In the genomic region with DNA sequence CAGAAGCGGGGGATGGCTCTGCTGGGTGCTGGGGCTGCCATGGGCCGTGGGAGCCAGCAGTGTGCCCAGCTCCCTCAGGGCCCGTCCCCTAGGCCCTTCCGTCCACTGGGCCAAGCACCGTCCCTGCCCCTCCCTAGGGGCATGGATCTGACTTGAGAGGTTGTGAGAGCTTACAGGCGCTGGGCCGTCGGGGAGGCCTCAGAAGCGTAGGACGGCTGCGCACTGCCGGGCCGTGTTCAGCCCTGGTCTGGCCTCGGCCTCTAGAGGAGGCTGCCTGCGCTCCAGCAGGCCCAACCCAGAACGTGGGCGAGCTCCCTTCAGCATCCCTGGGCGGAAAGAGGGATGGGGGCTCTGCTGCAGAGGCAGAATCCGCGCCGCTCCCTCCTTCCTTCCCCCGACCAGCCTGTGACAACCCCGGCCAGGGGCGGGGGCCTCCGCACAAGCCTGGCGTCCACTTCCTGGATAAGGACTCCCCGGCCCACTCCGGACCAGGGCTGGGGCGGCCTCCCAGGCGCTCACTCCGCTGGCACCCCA, we compare ENCODE assay signal across 8 cellular contexts. TPM values are rescaled to one million over a fixed set of nuclear protein-coding genes. Genes with fewer than 3 reads are reported as not detected.
A peak's percentile ranks its signal among the peaks of the same experiment; 100 is the strongest.
DNase-seq lines count a peak whose midpoint lies in the region; ATAC-seq, FAIRE-seq and TF ChIP-seq lines count a peak whose summit lies in the region.

No MANE protein-coding gene starts in this region.

- H3K4me3 ChIP-seq in HUES6 (ENCODE audit: low read depth, low read length), result peak overlapping the region; percentile 63
- peak overlapping the region; percentile 71 for H3K4me3 ChIP-seq in epithelial cell of proximal tubule (ENCODE audit: low read depth, low read length)
- H3K4me3 ChIP-seq in muscle layer of duodenum (ENCODE audit: low read depth in 1 of 2, low read length in 2 of 2), result peak overlapping the region in 1 of 2 donors; percentile 75

- H3K27me3 ChIP-seq in HUES6 (ENCODE audit: control insufficient read depth, insufficient read depth, low read length) (no peaks in the 10 kb centered on the region), muscle layer of duodenum (ENCODE audit: low read depth, low read length) (no peaks in the 10 kb centered on the region)

- no peak for TF ChIP-seq CTCF in epithelial cell of proximal tubule (conservative IDR thresholded peaks at IDR 0.05; ENCODE audit: low read depth, low read length)

- POLR2A ChIA-PET in activated CD4-positive, alpha-beta T cell treated with anti-CD3 and anti-CD28 coated beads, Interleukin-2, amount 10 ng/mL, durations not matched to agents 7 days and 5 days (lab: Charles Lee), result no interaction called here

- H3K36me3 ChIP-seq in HUES6 (ENCODE audit: control insufficient read depth, insufficient read depth, low read length), result peaks cover 17% of the 10 kb centered on the region
- H3K36me3 ChIP-seq in muscle layer of duodenum (ENCODE audit: control insufficient read depth in 1 of 2, insufficient read depth in 2 of 2, low read length in 2 of 2), result peaks cover 0 to 14% of the 10 kb centered on the region in 2 donors

- CTCF ChIA-PET in activated CD4-positive, alpha-beta T cell treated with anti-CD3 and anti-CD28 coated beads, Interleukin-2, amount 10 ng/mL, durations not matched to agents 7 days and 5 days (lab: Charles Lee), result interaction anchor here (1.0 to 7.0 kb wide), 5 partner anchors 12 to 29 kb away, joined by 3 to 44 read pairs (median 9); no protein-coding TSS in a partner anchor

- no peak for FAIRE-seq in HTR-8/SVneo (lab: Jason Lieb, UNC)

- H3K4me1 ChIP-seq in HUES6 (ENCODE audit: control insufficient read depth, insufficient read depth, low read length) (peaks cover 55% of the 10 kb centered on the region), muscle layer of duodenum (ENCODE audit: control insufficient read depth in 1 of 2, insufficient read depth in 2 of 2, low read length in 2 of 2) (peaks cover 14 to 41% of the 10 kb centered on the region in 2 donors)

- peaks cover 25% of the 10 kb centered on the region for H3K27me3 Mint-ChIP-seq in activated CD4-positive, alpha-beta T cell treated with anti-CD3 and anti-CD28 coated beads, Interleukin-2, amount 10 ng/mL, durations not matched to agents 7 days and 5 days

- H3K9me3 ChIP-seq in HUES6 (ENCODE audit: control insufficient read depth, insufficient read depth, low read depth, low read length) (no peaks in the 10 kb centered on the region), muscle layer of duodenum (ENCODE audit: control insufficient read depth in 1 of 2, low read length in 2 of 2) (no peaks in the 10 kb centered on the region)

- DNase-seq in DMS53 (lab: John Stamatoyannopoulos, UW), result peak; percentile 87
- peak; percentile 24 for DNase-seq in activated CD4-positive, alpha-beta T cell treated with anti-CD3 and anti-CD28 coated beads, Interleukin-2, amount 10 ng/mL, durations not matched to agents 7 days and 5 days
- DNase-seq in epithelial cell of proximal tubule (ENCODE audit: low read depth), result no peak
- DNase-seq in ureter (ENCODE audit: low spot score), result peak; percentile 73
- no peak for DNase-seq in HTR-8/SVneo (ENCODE audit: insufficient read length, low spot score)

- H3K4me1 Mint-ChIP-seq in activated CD4-positive, alpha-beta T cell treated with anti-CD3 and anti-CD28 coated beads, Interleukin-2, amount 10 ng/mL, durations not matched to agents 7 days and 5 days, result peaks cover 32% of the 10 kb centered on the region

- H3K27ac ChIP-seq in HUES6 (ENCODE audit: low read depth, low read length) (peak overlapping the region; percentile 81; the same call in 1 of the 2 replicates), muscle layer of duodenum (ENCODE audit: low read length) (peak overlapping the region; percentile 75)

- H3K4me3 Mint-ChIP-seq in activated CD4-positive, alpha-beta T cell treated with anti-CD3 and anti-CD28 coated beads, Interleukin-2, amount 10 ng/mL, durations not matched to agents 7 days and 5 days, result peak overlapping the region; percentile 67

- H3K27ac Mint-ChIP-seq in activated CD4-positive, alpha-beta T cell treated with anti-CD3 and anti-CD28 coated beads, Interleukin-2, amount 10 ng/mL, durations not matched to agents 7 days and 5 days, result peak overlapping the region; percentile 64

- peak overlapping the region; percentile 82 for H3K9ac ChIP-seq in HUES6 (ENCODE audit: low read length)

- H3K36me3 Mint-ChIP-seq in activated CD4-positive, alpha-beta T cell treated with anti-CD3 and anti-CD28 coated beads, Interleukin-2, amount 10 ng/mL, durations not matched to agents 7 days and 5 days (ENCODE audit: low read depth), result peaks cover 5% of the 10 kb centered on the region

- no peaks in the 10 kb centered on the region for H3K9me3 Mint-ChIP-seq in activated CD4-positive, alpha-beta T cell treated with anti-CD3 and anti-CD28 coated beads, Interleukin-2, amount 10 ng/mL, durations not matched to agents 7 days and 5 days

- ATAC-seq in GM19455 (IDR thresholded peaks at IDR 0.05; ENCODE audit: unreplicated experiment), result peak; percentile 34

RNA-seq across cellular contexts. Expression of a gene that starts 0.7 kb away (rescaled TPM):
- total RNA-seq in activated CD4-positive, alpha-beta T cell treated with anti-CD3 and anti-CD28 coated beads, Interleukin-2, amount 10 ng/mL, durations not matched to agents 7 days and 5 days, result 10 to 100 TPM; 47.2 to 52.6 TPM
- 92.8 and 223 TPM in 2 replicates for total RNA-seq in epithelial cell of proximal tubule
- 38.2 TPM for total RNA-seq in ureter

RNA-seq across cellular contexts. Expression of a gene that starts 4.9 kb away (rescaled TPM):
- total RNA-seq in activated CD4-positive, alpha-beta T cell treated with anti-CD3 and anti-CD28 coated beads, Interleukin-2, amount 10 ng/mL, durations not matched to agents 7 days and 5 days, result under 1 TPM in 1 of 2 experiments, not detected in 1; 0.10 TPM
- 17.5 and 21.2 TPM in 2 replicates for total RNA-seq in epithelial cell of proximal tubule
- total RNA-seq in ureter, result 49.0 TPM

RNA-seq across cellular contexts. Expression of a gene that starts 23.7 kb away (rescaled TPM):
- 10 to 100 TPM; 41.1 to 45.6 TPM for total RNA-seq in activated CD4-positive, alpha-beta T cell treated with anti-CD3 and anti-CD28 coated beads, Interleukin-2, amount 10 ng/mL, durations not matched to agents 7 days and 5 days
- total RNA-seq in epithelial cell of proximal tubule, result 53.9 and 78.1 TPM in 2 replicates
- 16.8 TPM for total RNA-seq in ureter

RNA-seq across cellular contexts. Expression of a gene that starts 23.9 kb away (rescaled TPM):
- total RNA-seq in activated CD4-positive, alpha-beta T cell treated with anti-CD3 and anti-CD28 coated beads, Interleukin-2, amount 10 ng/mL, durations not matched to agents 7 days and 5 days, result 10 to 100 TPM; 31.5 to 35.8 TPM
- total RNA-seq in epithelial cell of proximal tubule (9.4 and 23.7 TPM in 2 replicates), ureter (14.9 TPM)

Comparison
In these comparisons a context has a peak if more than half of its experiments do, and no peak if none do; other contexts are left out.
1. DNase-seq: peak in DMS53 (single experiment), activated CD4-positive, alpha-beta T cell treated with anti-CD3 and anti-CD28 coated beads, Interleukin-2, amount 10 ng/mL, durations not matched to agents 7 days and 5 days (single experiment) and ureter (single experiment); none in epithelial cell of proximal tubule (single experiment) and HTR-8/SVneo (single experiment).
2. RNA of a gene that starts 4.9 kb away (total RNA-seq): 49.0 TPM in ureter (single experiment) and 17.5 to 21.2 TPM in epithelial cell of proximal tubule; 0.10 TPM in activated CD4-positive, alpha-beta T cell treated with anti-CD3 and anti-CD28 coated beads, Interleukin-2, amount 10 ng/mL, durations not matched to agents 7 days and 5 days; every median in the first group is over 10 times any median in the second.